ENCODE assay signal across 8 cellular contexts in genomic region chr1:110060034-110060661, GRCh38. TPM values are rescaled to one million over a fixed set of nuclear protein-coding genes. Genes with fewer than 3 reads are reported as not detected.
A peak's percentile ranks its signal among the peaks of the same experiment; 100 is the strongest.
DNase-seq lines count a peak whose midpoint lies in the region; ATAC-seq and TF ChIP-seq lines count a peak whose summit lies in the region.

No MANE protein-coding gene starts in this region.

- H3K4me2 ChIP-seq in KMS-11, result no peak overlapping the region

- peaks cover 0 to 2% (median 0%) of the 10 kb centered on the region in 5 donors for H3K27me3 Mint-ChIP-seq in naive thymus-derived CD8-positive, alpha-beta T cell

- POLR2A ChIA-PET in naive thymus-derived CD8-positive, alpha-beta T cell (lab: Charles Lee), result interaction anchor here (0.7 kb wide), 1 partner anchor 26 kb away, joined by 4 read pairs; the partner anchor contains the start of gene STRIP1

- TF ChIP-seq CTCF in KMS-11 (conservative IDR thresholded peaks at IDR 0.05; ENCODE audit: low read depth, low read length) (peak; percentile 100), cardiac fibroblast (IDR thresholded peaks at IDR 0.05; ENCODE audit: low read depth, low read length) (peak; percentile 86), thoracic aorta (IDR thresholded peaks at IDR 0.05) (peak; percentile 62)

- H3K36me3 ChIP-seq in KMS-11 (ENCODE audit: insufficient read depth) (no peaks in the 10 kb centered on the region), thoracic aorta (peaks cover 20% of the 10 kb centered on the region)

- H3K36me3 Mint-ChIP-seq in naive thymus-derived CD8-positive, alpha-beta T cell, result peaks cover 0 to 36% (median 5%) of the 10 kb centered on the region in 3 donors

- no peak overlapping the region for H3K4me3 Mint-ChIP-seq in naive thymus-derived CD8-positive, alpha-beta T cell

- peak overlapping the region in 4 of 10 donors; percentile 4 to 54 (median 32) for H3K27ac Mint-ChIP-seq in naive thymus-derived CD8-positive, alpha-beta T cell

- H2AFZ ChIP-seq in KMS-11 (ENCODE audit: low read depth), result no peak overlapping the region

- H3K27ac ChIP-seq in KMS-11, result no peak overlapping the region
- no peak overlapping the region for H3K27ac ChIP-seq in thoracic aorta

- ATAC-seq in naive thymus-derived CD8-positive, alpha-beta T cell, result peak; percentile 81 to 82
- no peak for ATAC-seq in thoracic aorta (ENCODE audit: insufficient number of reproducible peaks, low FRiP score, low read depth)
- ATAC-seq in GM21717 (IDR thresholded peaks at IDR 0.05; ENCODE audit: unreplicated experiment), result no peak

- peaks cover 0 to 6% (median 3%) of the 10 kb centered on the region in 4 donors for H3K4me1 Mint-ChIP-seq in naive thymus-derived CD8-positive, alpha-beta T cell

- no peaks in the 10 kb centered on the region for H3K9me3 ChIP-seq in thoracic aorta

- no peaks in the 10 kb centered on the region for H3K79me2 ChIP-seq in KMS-11 (ENCODE audit: insufficient read depth, low read depth)

- H3K4me1 ChIP-seq in KMS-11 (ENCODE audit: low read depth, poor library complexity, severe bottlenecking) (no peaks in the 10 kb centered on the region), thoracic aorta (ENCODE audit: control insufficient read depth in 1 of 2, low read depth in 2 of 2) (no peaks in the 10 kb centered on the region)

- H3K4me3 ChIP-seq in KMS-11 (IDR thresholded peaks at IDR 0.05; ENCODE audit: insufficient read depth, low read depth, low read length) (no peak overlapping the region), cardiac fibroblast (replicated peaks in 1 of 2; ENCODE audit: low read depth in 2 of 2, low read length in 2 of 2) (no peak overlapping the region), thoracic aorta (no peak overlapping the region)

- no peak overlapping the region for H3K9ac ChIP-seq in KMS-11

- no peaks in the 10 kb centered on the region for H3K9me3 Mint-ChIP-seq in naive thymus-derived CD8-positive, alpha-beta T cell

- H3K27me3 ChIP-seq in KMS-11 (ENCODE audit: insufficient read depth, low read depth), result no peaks in the 10 kb centered on the region
- no peaks in the 10 kb centered on the region for H3K27me3 ChIP-seq in thoracic aorta (replicated peaks; ENCODE audit: insufficient read depth)

- no peaks in the 10 kb centered on the region for H4K20me1 ChIP-seq in KMS-11 (ENCODE audit: insufficient read depth)

- DNase-seq in NCI-H1436 (lab: John Stamatoyannopoulos, UW) (peak; percentile 4), NCI-H1436 treated with DMSO at 0.1 percent for 48 hours (lab: John Stamatoyannopoulos, UW) (no peak), cardiac fibroblast (ENCODE audit: low read depth in 2 of 2) (peak in 1 of 2 donors; percentile 46), thoracic aorta (ENCODE audit: low spot score) (no peak)
- DNase-seq in activated CD4-positive, CD25-positive, alpha-beta regulatory T cell (lab: John Stamatoyannopoulos, UW), result peak; percentile 36 to 70 (median 56)
- peak; percentile 43 to 82 (median 62) for DNase-seq in naive thymus-derived CD8-positive, alpha-beta T cell

RNA-seq across cellular contexts. Expression of gene ALX3, which starts 10.3 kb away (rescaled TPM):
- total RNA-seq in naive thymus-derived CD8-positive, alpha-beta T cell, result not detected
- not detected for polyA plus RNA-seq in naive thymus-derived CD8-positive, alpha-beta T cell
- not detected for total RNA-seq in thoracic aorta

RNA-seq across cellular contexts. Expression of gene STRIP1, which starts 25.7 kb away (rescaled TPM):
- total RNA-seq in naive thymus-derived CD8-positive, alpha-beta T cell, result 10 to 100 TPM; 75.7 to 86.5 TPM
- polyA plus RNA-seq in naive thymus-derived CD8-positive, alpha-beta T cell, result 10 to 100 TPM; 17.8 to 26.8 (median 18.7) TPM
- 10 to 100 TPM; 38.4 to 61.6 TPM for total RNA-seq in thoracic aorta

RNA-seq across cellular contexts. Expression of gene UBL4B, which starts 52.1 kb away (rescaled TPM):
- total RNA-seq in naive thymus-derived CD8-positive, alpha-beta T cell, result not detected
- not detected for polyA plus RNA-seq in naive thymus-derived CD8-positive, alpha-beta T cell
- not detected for total RNA-seq in thoracic aorta

Comparison
In these comparisons a context has a peak if more than half of its experiments do, and no peak if none do; other contexts are left out.
1. DNase-seq: peak in NCI-H1436 (single experiment), activated CD4-positive, CD25-positive, alpha-beta regulatory T cell (4 of 4) and naive thymus-derived CD8-positive, alpha-beta T cell (10 of 10); none in NCI-H1436 treated with DMSO at 0.1 percent for 48 hours (single experiment) and thoracic aorta (single experiment).
2. ATAC-seq: peak in naive thymus-derived CD8-positive, alpha-beta T cell (2 of 2); none in thoracic aorta (single experiment) and GM21717 (single experiment).
3. Peak in every context shown above with its lines, with median percentiles within 50 percentile points of each other: CTCF ChIP-seq.